ENCODE assay signal across 1 cellular context in the genomic region with DNA sequence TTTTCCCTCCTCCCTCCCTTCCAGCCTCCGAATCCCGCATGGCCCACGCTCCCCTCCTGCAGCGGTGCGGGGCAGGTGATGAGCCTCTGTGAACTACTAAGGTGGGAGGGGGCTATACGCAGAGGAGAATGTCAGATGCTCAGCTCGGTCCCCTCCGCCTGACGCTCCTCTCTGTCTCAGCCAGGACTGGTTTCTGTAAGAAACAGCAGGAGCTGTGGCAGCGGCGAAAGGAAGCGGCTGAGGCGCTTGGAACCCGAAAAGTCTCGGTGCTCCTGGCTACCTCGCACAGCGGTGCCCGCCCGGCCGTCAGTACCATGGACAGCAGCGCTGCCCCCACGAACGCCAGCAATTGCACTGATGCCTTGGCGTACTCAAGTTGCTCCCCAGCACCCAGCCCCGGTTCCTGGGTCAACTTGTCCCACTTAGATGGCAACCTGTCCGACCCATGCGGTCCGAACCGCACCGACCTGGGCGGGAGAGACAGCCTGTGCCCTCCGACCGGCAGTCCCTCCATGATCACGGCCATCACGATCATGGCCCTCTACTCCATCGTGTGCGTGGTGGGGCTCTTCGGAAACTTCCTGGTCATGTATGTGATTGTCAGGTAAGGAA.
A peak's percentile ranks its signal among the peaks of the same experiment; 100 is the strongest.
TF ChIP-seq lines count a peak whose summit lies in the region.

Gene OPRM1, plus strand, starts transcription at position 10 of the 612 bp plus-strand sequence. Its CDS starts 305 bp downstream, at position 315.

TF ChIP-seq in SK-N-SH treated with all-trans-retinoic acid at 6 μM for 48 hours, 23 proteins besides CTCF, POLR2A, EP300 and RAD21 (continued from another document):
- TF ChIP-seq, protein P1, sequence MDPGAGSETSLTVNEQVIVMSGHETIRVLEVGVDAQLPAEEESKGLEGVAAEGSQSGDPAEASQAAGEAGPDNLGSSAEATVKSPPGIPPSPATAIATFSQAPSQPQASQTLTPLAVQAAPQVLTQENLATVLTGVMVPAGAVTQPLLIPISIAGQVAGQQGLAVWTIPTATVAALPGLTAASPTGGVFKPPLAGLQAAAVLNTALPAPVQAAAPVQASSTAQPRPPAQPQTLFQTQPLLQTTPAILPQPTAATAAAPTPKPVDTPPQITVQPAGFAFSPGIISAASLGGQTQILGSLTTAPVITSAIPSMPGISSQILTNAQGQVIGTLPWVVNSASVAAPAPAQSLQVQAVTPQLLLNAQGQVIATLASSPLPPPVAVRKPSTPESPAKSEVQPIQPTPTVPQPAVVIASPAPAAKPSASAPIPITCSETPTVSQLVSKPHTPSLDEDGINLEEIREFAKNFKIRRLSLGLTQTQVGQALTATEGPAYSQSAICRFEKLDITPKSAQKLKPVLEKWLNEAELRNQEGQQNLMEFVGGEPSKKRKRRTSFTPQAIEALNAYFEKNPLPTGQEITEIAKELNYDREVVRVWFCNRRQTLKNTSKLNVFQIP (CRISPR knock-in tag; IDR thresholded peaks at IDR 0.05; ENCODE audit: borderline replicate concordance, low read depth): no peak
- peak; percentile 85 for TF ChIP-seq ZFP3 (CRISPR knock-in tag; IDR thresholded peaks at IDR 0.05)
